1 cellular context compared by ENCODE assay signal in the genomic region with DNA sequence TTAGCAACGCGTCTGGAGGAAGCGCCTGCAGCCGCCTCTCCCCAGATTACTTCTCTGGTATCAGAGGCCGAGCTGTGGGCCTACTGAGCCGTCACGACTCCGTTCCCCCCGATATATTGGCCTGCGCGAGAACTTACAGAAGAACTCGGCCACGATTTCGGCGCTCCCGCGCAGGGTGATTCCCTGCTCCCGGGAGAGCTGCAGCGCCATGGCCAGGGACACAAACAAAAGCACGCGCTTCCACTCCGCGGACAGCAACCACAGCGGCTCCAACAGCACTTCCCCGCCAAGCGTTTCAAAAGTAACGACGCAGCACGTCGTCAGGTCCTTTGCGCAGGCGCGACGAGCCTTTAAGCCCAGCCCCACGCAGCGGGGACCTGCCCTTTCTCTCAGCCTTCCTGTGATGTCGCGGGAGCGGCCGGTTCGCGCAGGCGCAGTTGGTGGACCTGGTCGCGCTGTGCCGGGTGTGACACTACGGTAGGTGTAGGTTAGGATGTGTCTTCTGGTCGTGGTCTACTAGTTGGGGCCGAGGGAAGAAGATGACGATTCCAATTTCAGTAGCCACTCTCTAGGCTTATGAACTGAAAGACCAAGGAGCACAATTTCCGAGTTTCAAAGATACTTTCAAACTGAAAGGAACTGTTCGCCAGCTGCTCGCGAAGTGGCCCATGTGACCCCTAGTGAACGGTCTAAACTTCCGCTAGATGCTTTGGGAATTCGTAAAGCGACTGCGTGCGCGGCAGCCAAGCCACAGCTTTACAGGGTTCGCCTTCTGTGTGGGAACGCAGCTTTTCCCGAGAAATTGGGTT.
TF ChIP-seq lines count a peak whose summit lies in the region.

Gene MAD2L1, minus strand, starts transcription at position 324 of the 809 bp plus-strand sequence. Its CDS starts 114 bp downstream, at position 210.

TF ChIP-seq in HepG2, 621 proteins besides CTCF, POLR2A, EP300 and RAD21 (continued from another document and continues in another):
- TF ChIP-seq SP2 (CRISPR knock-in tag; IDR thresholded peaks at IDR 0.05) = no peak
- TF ChIP-seq ZNF124 (CRISPR knock-in tag; IDR thresholded peaks at IDR 0.05) = no peak; the same call in 1 of the 2 replicates
- no peak for TF ChIP-seq NFATC3 (CRISPR knock-in tag; IDR thresholded peaks at IDR 0.05)
- peak; percentile 32; the same call in 1 of the 2 replicates for TF ChIP-seq RELA (CRISPR knock-in tag; IDR thresholded peaks at IDR 0.05)
- no peak for TF ChIP-seq SYNCRIP (IDR thresholded peaks at IDR 0.05; ENCODE audit: insufficient read depth, low read depth, low read length)
- TF ChIP-seq SOX13 (IDR thresholded peaks at IDR 0.05) = 0 out of 2 replicates have a peak, but pooled peaks have one; percentile 19
- TF ChIP-seq SOX13 (CRISPR knock-in tag; conservative IDR thresholded peaks at IDR 0.05 in 1 of 2, IDR thresholded peaks at IDR 0.05 in 1 of 2) = 0 out of 4 replicates have a peak, but pooled peaks have one; percentile 10 to 68
- no peak for TF ChIP-seq MAFK (conservative IDR thresholded peaks at IDR 0.05 in 1 of 2, IDR thresholded peaks at IDR 0.05 in 1 of 2; ENCODE audit: low read length in 2 of 2)
- no peak for TF ChIP-seq ZBTB34 (CRISPR knock-in tag; IDR thresholded peaks at IDR 0.05)
- no peak for TF ChIP-seq ZNF17 (CRISPR knock-in tag; IDR thresholded peaks at IDR 0.05)
- TF ChIP-seq SALL2 (CRISPR knock-in tag; IDR thresholded peaks at IDR 0.05) = 0 out of 2 replicates have a peak, but pooled peaks have one; percentile 39
- no peak for TF ChIP-seq MATR3 (CRISPR knock-in tag; IDR thresholded peaks at IDR 0.05)
- TF ChIP-seq, protein P1, sequence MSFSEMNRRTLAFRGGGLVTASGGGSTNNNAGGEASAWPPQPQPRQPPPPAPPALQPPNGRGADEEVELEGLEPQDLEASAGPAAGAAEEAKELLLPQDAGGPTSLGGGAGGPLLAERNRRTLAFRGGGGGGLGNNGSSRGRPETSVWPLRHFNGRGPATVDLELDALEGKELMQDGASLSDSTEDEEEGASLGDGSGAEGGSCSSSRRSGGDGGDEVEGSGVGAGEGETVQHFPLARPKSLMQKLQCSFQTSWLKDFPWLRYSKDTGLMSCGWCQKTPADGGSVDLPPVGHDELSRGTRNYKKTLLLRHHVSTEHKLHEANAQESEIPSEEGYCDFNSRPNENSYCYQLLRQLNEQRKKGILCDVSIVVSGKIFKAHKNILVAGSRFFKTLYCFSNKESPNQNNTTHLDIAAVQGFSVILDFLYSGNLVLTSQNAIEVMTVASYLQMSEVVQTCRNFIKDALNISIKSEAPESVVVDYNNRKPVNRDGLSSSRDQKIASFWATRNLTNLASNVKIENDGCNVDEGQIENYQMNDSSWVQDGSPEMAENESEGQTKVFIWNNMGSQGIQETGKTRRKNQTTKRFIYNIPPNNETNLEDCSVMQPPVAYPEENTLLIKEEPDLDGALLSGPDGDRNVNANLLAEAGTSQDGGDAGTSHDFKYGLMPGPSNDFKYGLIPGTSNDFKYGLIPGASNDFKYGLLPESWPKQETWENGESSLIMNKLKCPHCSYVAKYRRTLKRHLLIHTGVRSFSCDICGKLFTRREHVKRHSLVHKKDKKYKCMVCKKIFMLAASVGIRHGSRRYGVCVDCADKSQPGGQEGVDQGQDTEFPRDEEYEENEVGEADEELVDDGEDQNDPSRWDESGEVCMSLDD (CRISPR knock-in tag; IDR thresholded peaks at IDR 0.05; ENCODE audit: borderline replicate concordance) = no peak
- peak; percentile 98 for TF ChIP-seq GMEB1 (CRISPR knock-in tag; IDR thresholded peaks at IDR 0.05; ENCODE audit: borderline replicate concordance)
- TF ChIP-seq, protein P2, sequence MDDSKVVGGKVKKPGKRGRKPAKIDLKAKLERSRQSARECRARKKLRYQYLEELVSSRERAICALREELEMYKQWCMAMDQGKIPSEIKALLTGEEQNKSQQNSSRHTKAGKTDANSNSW (CRISPR knock-in tag; IDR thresholded peaks at IDR 0.05; ENCODE audit: borderline replicate concordance) = no peak
- TF ChIP-seq PCBP1 (IDR thresholded peaks at IDR 0.05; ENCODE audit: borderline replicate concordance, low read depth, low read length) = no peak
- TF ChIP-seq PHF8 (CRISPR knock-in tag; IDR thresholded peaks at IDR 0.05) = peak; percentile 95
- TF ChIP-seq RXRB (CRISPR knock-in tag; IDR thresholded peaks at IDR 0.05; ENCODE audit: borderline replicate concordance) = peak; percentile 5; the same call in 1 of the 2 replicates
- peak; percentile 67; the same call in 1 of the 2 replicates for TF ChIP-seq STAT6 (CRISPR knock-in tag; IDR thresholded peaks at IDR 0.05; ENCODE audit: borderline replicate concordance)
- peak; percentile 79; the same call in 1 of the 2 replicates for TF ChIP-seq SPEN (CRISPR knock-in tag; IDR thresholded peaks at IDR 0.05; ENCODE audit: low read depth)
- TF ChIP-seq ZNF33A (CRISPR knock-in tag; IDR thresholded peaks at IDR 0.05; ENCODE audit: borderline replicate concordance) = no peak
- no peak for TF ChIP-seq ZBTB21 (CRISPR knock-in tag; IDR thresholded peaks at IDR 0.05)
- TF ChIP-seq ZNF432 (CRISPR knock-in tag; IDR thresholded peaks at IDR 0.05; ENCODE audit: borderline replicate concordance) = no peak
- no peak; the same call in 1 of the 2 replicates for TF ChIP-seq ZNF121 (CRISPR knock-in tag; IDR thresholded peaks at IDR 0.05)
- TF ChIP-seq ZNF101 (CRISPR knock-in tag; IDR thresholded peaks at IDR 0.05; ENCODE audit: borderline replicate concordance, low read depth) = no peak
- TF ChIP-seq ZNF484 (CRISPR knock-in tag; IDR thresholded peaks at IDR 0.05; ENCODE audit: borderline replicate concordance, low read depth) = no peak
- TF ChIP-seq RNF2 (conservative IDR thresholded peaks at IDR 0.05; ENCODE audit: low read depth) = no peak
- TF ChIP-seq, protein P3, sequence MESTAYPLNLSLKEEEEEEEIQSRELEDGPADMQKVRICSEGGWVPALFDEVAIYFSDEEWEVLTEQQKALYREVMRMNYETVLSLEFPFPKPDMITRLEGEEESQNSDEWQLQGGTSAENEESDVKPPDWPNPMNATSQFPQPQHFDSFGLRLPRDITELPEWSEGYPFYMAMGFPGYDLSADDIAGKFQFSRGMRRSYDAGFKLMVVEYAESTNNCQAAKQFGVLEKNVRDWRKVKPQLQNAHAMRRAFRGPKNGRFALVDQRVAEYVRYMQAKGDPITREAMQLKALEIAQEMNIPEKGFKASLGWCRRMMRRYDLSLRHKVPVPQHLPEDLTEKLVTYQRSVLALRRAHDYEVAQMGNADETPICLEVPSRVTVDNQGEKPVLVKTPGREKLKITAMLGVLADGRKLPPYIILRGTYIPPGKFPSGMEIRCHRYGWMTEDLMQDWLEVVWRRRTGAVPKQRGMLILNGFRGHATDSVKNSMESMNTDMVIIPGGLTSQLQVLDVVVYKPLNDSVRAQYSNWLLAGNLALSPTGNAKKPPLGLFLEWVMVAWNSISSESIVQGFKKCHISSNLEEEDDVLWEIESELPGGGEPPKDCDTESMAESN (CRISPR knock-in tag; conservative IDR thresholded peaks at IDR 0.05) = peak; percentile 73
- 0 out of 2 replicates have a peak, but pooled peaks have one; percentile 49 for TF ChIP-seq ZNF205 (CRISPR knock-in tag; IDR thresholded peaks at IDR 0.05)
- TF ChIP-seq HOXA5 (CRISPR knock-in tag; IDR thresholded peaks at IDR 0.05) = no peak
- peak; percentile 60; the same call in 1 of the 2 replicates for TF ChIP-seq TARDBP (CRISPR knock-in tag; IDR thresholded peaks at IDR 0.05)
- no peak for TF ChIP-seq ZMAT5 (CRISPR knock-in tag; IDR thresholded peaks at IDR 0.05; ENCODE audit: borderline replicate concordance, low read depth)
- TF ChIP-seq ZKSCAN5 (CRISPR knock-in tag; IDR thresholded peaks at IDR 0.05) = no peak
- no peak for TF ChIP-seq SSRP1 (CRISPR knock-in tag; IDR thresholded peaks at IDR 0.05)
- peak; percentile 90 for TF ChIP-seq ZNF687 (CRISPR knock-in tag; IDR thresholded peaks at IDR 0.05)
- no peak for TF ChIP-seq HOXA7 (CRISPR knock-in tag; IDR thresholded peaks at IDR 0.05)
- no peak for TF ChIP-seq MTA3 (CRISPR knock-in tag; IDR thresholded peaks at IDR 0.05)
